Comparison of ENCODE assay signal across 9 cellular contexts in the genomic region with DNA sequence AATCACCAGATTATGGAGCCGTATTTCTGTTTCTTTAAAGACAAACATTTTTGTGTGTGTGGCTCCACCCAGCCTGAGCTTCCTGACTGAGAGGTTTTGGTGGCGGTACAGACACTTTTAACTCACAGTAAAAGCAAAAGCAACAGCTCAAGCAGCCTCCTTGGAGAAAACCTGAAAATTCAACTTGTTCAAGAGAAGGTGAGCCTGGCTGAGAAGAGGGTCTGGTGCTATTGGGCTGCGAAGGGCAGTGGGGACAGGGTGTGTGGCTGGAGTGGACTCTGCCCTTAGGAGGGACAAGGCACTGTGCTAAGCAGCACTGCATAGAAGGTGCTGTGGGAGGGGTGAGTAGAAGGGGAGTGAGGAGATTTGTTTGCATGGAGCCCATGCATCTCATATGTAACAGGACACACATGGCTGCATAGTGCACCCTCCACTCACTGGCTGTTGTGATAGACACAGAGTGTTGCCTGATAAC. TPM values are rescaled to one million over a fixed set of nuclear protein-coding genes. Genes with fewer than 3 reads are reported as not detected.
A peak's percentile ranks its signal among the peaks of the same experiment; 100 is the strongest.
DNase-seq lines count a peak whose midpoint lies in the region; ATAC-seq and TF ChIP-seq lines count a peak whose summit lies in the region.
"Had no signal": no experiment of that assay in that cellular context is flagged by ENCODE, and none has a peak within 500 bp of the region (broad histone marks: within the 10 kb centered on the region; RNA-seq: fewer than 3 reads in every experiment).

A gene (plus strand): TSS at position 125 of the 475 bp plus-strand sequence. CDS start 5,103 bp downstream, outside the sequence.

- peaks cover 13% of the 10 kb centered on the region for H3K9me3 Mint-ChIP-seq in activated naive CD8-positive, alpha-beta T cell (ENCODE audit: low read depth)

- no peaks in the 10 kb centered on the region for H3K4me1 ChIP-seq in muscle layer of duodenum (ENCODE audit: control insufficient read depth in 1 of 2, insufficient read depth in 2 of 2, low read length in 2 of 2)
- no peaks in the 10 kb centered on the region for H3K4me1 ChIP-seq in uterus

- H3K36me3 ChIP-seq in muscle layer of duodenum (ENCODE audit: control insufficient read depth in 1 of 2, insufficient read depth in 2 of 2, low read length in 2 of 2) (no peaks in the 10 kb centered on the region), uterus (no peaks in the 10 kb centered on the region)

- peaks cover under 1% of the 10 kb centered on the region for H3K36me3 Mint-ChIP-seq in activated naive CD8-positive, alpha-beta T cell

- H3K9me3 ChIP-seq in muscle layer of duodenum (ENCODE audit: control insufficient read depth in 1 of 2, low read length in 2 of 2): peaks cover 0 to 9% of the 10 kb centered on the region in 2 donors
- H3K9me3 ChIP-seq in uterus: no peaks in the 10 kb centered on the region

- H3K27me3 Mint-ChIP-seq in activated naive CD8-positive, alpha-beta T cell: no peaks in the 10 kb centered on the region

- peak within 1 kb of the TSS; percentile 52 to 60 for H3K4me3 ChIP-seq in muscle layer of duodenum (ENCODE audit: low read depth in 1 of 2, low read length in 2 of 2)
- peak within 1 kb of the TSS; percentile 18 to 25 for H3K4me3 ChIP-seq in uterus

- no peaks in the 10 kb centered on the region for H3K27me3 ChIP-seq in muscle layer of duodenum (ENCODE audit: low read depth, low read length)
- H3K27me3 ChIP-seq in uterus: no peaks in the 10 kb centered on the region

- peak within 1 kb of the TSS; percentile 76 for H3K27ac ChIP-seq in muscle layer of duodenum (ENCODE audit: low read length)
- peak within 1 kb of the TSS; percentile 48 to 81 for H3K27ac ChIP-seq in uterus
- H3K27ac ChIP-seq: epithelial cell of prostate had no signal

- TF ChIP-seq CTCF in uterus (IDR thresholded peaks at IDR 0.05): no peak

- intact Hi-C loops in uterus (cut with DNase I; ENCODE audit: low total_unique reads): no loop called here

- TF ChIP-seq POLR2A in uterus (IDR thresholded peaks at IDR 0.05): peak in 1 of 2 donors; percentile 59

- H3K4me1 Mint-ChIP-seq in activated naive CD8-positive, alpha-beta T cell (ENCODE audit: low read depth): peaks cover 66% of the 10 kb centered on the region

- peak; percentile 49 for ATAC-seq in GM19025 (IDR thresholded peaks at IDR 0.05; ENCODE audit: low read depth, unreplicated experiment)

- in situ Hi-C loops in G401 (cut with HindIII; ENCODE audit: low sequenced_read_pairs): no loop called here

- DNase-seq in HT-29 (ENCODE audit: low spot score): peak; percentile 10
- DNase-seq in uterus: peak in 1 of 2 donors; percentile 31
- no peak for DNase-seq in G401 (ENCODE audit: low spot score)
- DNase-seq in NCI-H446 treated with DMSO at 0.1 percent for 48 hours (lab: John Stamatoyannopoulos, UW): no peak
- DNase-seq in dedifferentiated amniotic fluid mesenchymal stem cell (ENCODE audit: extremely low spot score): no peak

- peak within 1 kb of the TSS; percentile 99 for H3K27ac Mint-ChIP-seq in activated naive CD8-positive, alpha-beta T cell

- H3K4me3 Mint-ChIP-seq in activated naive CD8-positive, alpha-beta T cell: peak within 1 kb of the TSS; percentile 99

RNA-seq across cellular contexts. Expression of the gene that starts here (rescaled TPM):
- not detected in 2 replicates for total RNA-seq in HT-29 (2014; rRNA removed; shearing (Covaris generic))
- 10 to 100 TPM; 14.6 to 70.8 (median 28.8) TPM for total RNA-seq in uterus
- total RNA-seq in G401 (2014; rRNA removed; shearing (Covaris generic)): not detected in 2 replicates

Comparison
In these comparisons a context has a peak if more than half of its experiments do, and no peak if none do; other contexts are left out.
1. RNA of the gene that starts here (total RNA-seq): 14.6 to 70.8 TPM in uterus; not detected in HT-29 and not detected in G401; every median in the first group is over 10 times any median in the second.
2. Peak in DNase-seq in HT-29; RNA of the gene not detected or under 1 TPM.